ENCODE assay signal across 8 cellular contexts in genomic region chr2:237726401-237726830, GRCh38.
DNase-seq lines count a peak whose midpoint lies in the region; ATAC-seq lines count a peak whose summit lies in the region.

No MANE protein-coding gene starts in this region.

- peak overlapping the region; percentile 38 for H3K27ac Mint-ChIP-seq in activated T-cell treated with anti-CD3 and anti-CD28 coated beads, Interleukin-2, amount 50 U/mL, for 72 hours

- peak; percentile 6 for DNase-seq in activated T-cell treated with anti-CD3 and anti-CD28 coated beads, Interleukin-2, amount 50 U/mL, for 1 hour
- no peak for DNase-seq in activated T-cell treated with anti-CD3 and anti-CD28 coated beads, Interleukin-2, amount 50 U/mL, for 4 hours
- DNase-seq in activated T-cell treated with anti-CD3 and anti-CD28 coated beads, Interleukin-2, amount 50 U/mL, for 72 hours: no peak
- DNase-seq in iris pigment epithelial cell (ENCODE audit: low read depth): peak; percentile 83
- peak; percentile 50 for DNase-seq in ureter (ENCODE audit: low spot score)
- no peak for DNase-seq in 8988T
- no peak for DNase-seq in OCI-M2 (lab: John Stamatoyannopoulos, UW; ENCODE audit: unreplicated experiment)

- H3K4me3 Mint-ChIP-seq in activated T-cell treated with anti-CD3 and anti-CD28 coated beads, Interleukin-2, amount 50 U/mL, for 4 hours: no peak overlapping the region
- no peak overlapping the region for H3K4me3 Mint-ChIP-seq in activated T-cell treated with anti-CD3 and anti-CD28 coated beads, Interleukin-2, amount 50 U/mL, for 72 hours

- H3K4me1 Mint-ChIP-seq in activated T-cell treated with anti-CD3 and anti-CD28 coated beads, Interleukin-2, amount 50 U/mL, for 4 hours (ENCODE audit: low read depth): peaks cover 72% of the 10 kb centered on the region
- H3K4me1 Mint-ChIP-seq in activated T-cell treated with anti-CD3 and anti-CD28 coated beads, Interleukin-2, amount 50 U/mL, for 72 hours (ENCODE audit: low read depth): peaks cover 72% of the 10 kb centered on the region

- ATAC-seq in activated T-cell treated with anti-CD3 and anti-CD28 coated beads, Interleukin-2, amount 50 U/mL, for 4 hours: no peak
- ATAC-seq in activated T-cell treated with anti-CD3 and anti-CD28 coated beads, Interleukin-2, amount 50 U/mL, for 72 hours (replicated peaks in 1 of 2): no peak
- no peak for ATAC-seq in GM18873 (IDR thresholded peaks at IDR 0.05; ENCODE audit: low FRiP score, unreplicated experiment)

- H3K27me3 Mint-ChIP-seq in activated T-cell treated with anti-CD3 and anti-CD28 coated beads, Interleukin-2, amount 50 U/mL, for 4 hours (ENCODE audit: low read depth): no peaks in the 10 kb centered on the region
- no peaks in the 10 kb centered on the region for H3K27me3 Mint-ChIP-seq in activated T-cell treated with anti-CD3 and anti-CD28 coated beads, Interleukin-2, amount 50 U/mL, for 72 hours (ENCODE audit: low read depth)

- peaks cover 30% of the 10 kb centered on the region for H3K36me3 Mint-ChIP-seq in activated T-cell treated with anti-CD3 and anti-CD28 coated beads, Interleukin-2, amount 50 U/mL, for 4 hours (ENCODE audit: insufficient read depth)
- peaks cover 3 to 11% of the 10 kb centered on the region in 2 donors for H3K36me3 Mint-ChIP-seq in activated T-cell treated with anti-CD3 and anti-CD28 coated beads, Interleukin-2, amount 50 U/mL, for 72 hours (ENCODE audit: insufficient read depth in 2 of 2)

- H3K9me3 Mint-ChIP-seq in activated T-cell treated with anti-CD3 and anti-CD28 coated beads, Interleukin-2, amount 50 U/mL, for 4 hours: no peaks in the 10 kb centered on the region
- H3K9me3 Mint-ChIP-seq in activated T-cell treated with anti-CD3 and anti-CD28 coated beads, Interleukin-2, amount 50 U/mL, for 72 hours: no peaks in the 10 kb centered on the region

Comparison
In these comparisons a context has a peak if more than half of its experiments do, and no peak if none do; other contexts are left out.
1. DNase-seq: peak in activated T-cell treated with anti-CD3 and anti-CD28 coated beads, Interleukin-2, amount 50 U/mL, for 1 hour (single experiment), iris pigment epithelial cell (single experiment) and ureter (single experiment); none in activated T-cell treated with anti-CD3 and anti-CD28 coated beads, Interleukin-2, amount 50 U/mL, for 4 hours (single experiment), activated T-cell treated with anti-CD3 and anti-CD28 coated beads, Interleukin-2, amount 50 U/mL, for 72 hours (0 of 2), 8988T (single experiment) and OCI-M2 (single experiment).